ENCODE assay signal across 1 cellular context in the genomic region with DNA sequence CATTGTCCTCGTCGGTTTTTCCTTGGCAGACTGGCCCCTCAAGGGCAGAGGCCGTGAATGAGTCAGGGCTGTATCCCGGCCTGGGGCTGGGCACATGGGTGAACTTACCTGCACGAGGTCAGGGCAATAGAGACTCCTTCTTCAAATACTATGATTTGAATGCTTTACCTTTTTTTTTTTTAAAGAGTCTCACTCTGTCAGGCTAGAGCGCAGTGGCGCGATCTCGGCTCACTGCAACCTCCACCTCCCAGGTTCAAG.
TF ChIP-seq lines count a peak whose summit lies in the region.

No MANE protein-coding gene starts in this region.

TF ChIP-seq in GM12878, 131 proteins besides CTCF, POLR2A, EP300 and RAD21:
- TF ChIP-seq TCF3 (IDR thresholded peaks at IDR 0.05; ENCODE audit: borderline replicate concordance, insufficient read depth, low read depth, low read length) (no peak), MEF2A (IDR thresholded peaks at IDR 0.05; ENCODE audit: insufficient read depth, low read depth, low read length) (no peak), SUZ12 (IDR thresholded peaks at IDR 0.05; ENCODE audit: unreplicated experiment) (no peak), BACH1 (IDR thresholded peaks at IDR 0.05; ENCODE audit: borderline replicate concordance) (no peak), NR2C2 (IDR thresholded peaks at IDR 0.05; ENCODE audit: borderline replicate concordance, control insufficient read depth, insufficient read length, low read depth) (no peak), TAF1 (IDR thresholded peaks at IDR 0.05; ENCODE audit: borderline replicate concordance, low read depth, low read length) (no peak), BCL11A (IDR thresholded peaks at IDR 0.05; ENCODE audit: low read depth, low read length) (no peak), CREM (IDR thresholded peaks at IDR 0.05; ENCODE audit: low read depth) (no peak), SMC3 (IDR thresholded peaks at IDR 0.05; ENCODE audit: borderline replicate concordance, low read length) (no peak), KLF5 (IDR thresholded peaks at IDR 0.05; ENCODE audit: partially characterized antibody) (no peak), JUND (IDR thresholded peaks at IDR 0.05; ENCODE audit: low read depth, low read length) (no peak)
- TF ChIP-seq, protein P1, sequence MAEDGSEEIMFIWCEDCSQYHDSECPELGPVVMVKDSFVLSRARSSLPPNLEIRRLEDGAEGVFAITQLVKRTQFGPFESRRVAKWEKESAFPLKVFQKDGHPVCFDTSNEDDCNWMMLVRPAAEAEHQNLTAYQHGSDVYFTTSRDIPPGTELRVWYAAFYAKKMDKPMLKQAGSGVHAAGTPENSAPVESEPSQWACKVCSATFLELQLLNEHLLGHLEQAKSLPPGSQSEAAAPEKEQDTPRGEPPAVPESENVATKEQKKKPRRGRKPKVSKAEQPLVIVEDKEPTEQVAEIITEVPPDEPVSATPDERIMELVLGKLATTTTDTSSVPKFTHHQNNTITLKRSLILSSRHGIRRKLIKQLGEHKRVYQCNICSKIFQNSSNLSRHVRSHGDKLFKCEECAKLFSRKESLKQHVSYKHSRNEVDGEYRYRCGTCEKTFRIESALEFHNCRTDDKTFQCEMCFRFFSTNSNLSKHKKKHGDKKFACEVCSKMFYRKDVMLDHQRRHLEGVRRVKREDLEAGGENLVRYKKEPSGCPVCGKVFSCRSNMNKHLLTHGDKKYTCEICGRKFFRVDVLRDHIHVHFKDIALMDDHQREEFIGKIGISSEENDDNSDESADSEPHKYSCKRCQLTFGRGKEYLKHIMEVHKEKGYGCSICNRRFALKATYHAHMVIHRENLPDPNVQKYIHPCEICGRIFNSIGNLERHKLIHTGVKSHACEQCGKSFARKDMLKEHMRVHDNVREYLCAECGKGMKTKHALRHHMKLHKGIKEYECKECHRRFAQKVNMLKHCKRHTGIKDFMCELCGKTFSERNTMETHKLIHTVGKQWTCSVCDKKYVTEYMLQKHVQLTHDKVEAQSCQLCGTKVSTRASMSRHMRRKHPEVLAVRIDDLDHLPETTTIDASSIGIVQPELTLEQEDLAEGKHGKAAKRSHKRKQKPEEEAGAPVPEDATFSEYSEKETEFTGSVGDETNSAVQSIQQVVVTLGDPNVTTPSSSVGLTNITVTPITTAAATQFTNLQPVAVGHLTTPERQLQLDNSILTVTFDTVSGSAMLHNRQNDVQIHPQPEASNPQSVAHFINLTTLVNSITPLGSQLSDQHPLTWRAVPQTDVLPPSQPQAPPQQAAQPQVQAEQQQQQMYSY (CRISPR knock-in tag; IDR thresholded peaks at IDR 0.05), result no peak
- TF ChIP-seq, protein P2, sequence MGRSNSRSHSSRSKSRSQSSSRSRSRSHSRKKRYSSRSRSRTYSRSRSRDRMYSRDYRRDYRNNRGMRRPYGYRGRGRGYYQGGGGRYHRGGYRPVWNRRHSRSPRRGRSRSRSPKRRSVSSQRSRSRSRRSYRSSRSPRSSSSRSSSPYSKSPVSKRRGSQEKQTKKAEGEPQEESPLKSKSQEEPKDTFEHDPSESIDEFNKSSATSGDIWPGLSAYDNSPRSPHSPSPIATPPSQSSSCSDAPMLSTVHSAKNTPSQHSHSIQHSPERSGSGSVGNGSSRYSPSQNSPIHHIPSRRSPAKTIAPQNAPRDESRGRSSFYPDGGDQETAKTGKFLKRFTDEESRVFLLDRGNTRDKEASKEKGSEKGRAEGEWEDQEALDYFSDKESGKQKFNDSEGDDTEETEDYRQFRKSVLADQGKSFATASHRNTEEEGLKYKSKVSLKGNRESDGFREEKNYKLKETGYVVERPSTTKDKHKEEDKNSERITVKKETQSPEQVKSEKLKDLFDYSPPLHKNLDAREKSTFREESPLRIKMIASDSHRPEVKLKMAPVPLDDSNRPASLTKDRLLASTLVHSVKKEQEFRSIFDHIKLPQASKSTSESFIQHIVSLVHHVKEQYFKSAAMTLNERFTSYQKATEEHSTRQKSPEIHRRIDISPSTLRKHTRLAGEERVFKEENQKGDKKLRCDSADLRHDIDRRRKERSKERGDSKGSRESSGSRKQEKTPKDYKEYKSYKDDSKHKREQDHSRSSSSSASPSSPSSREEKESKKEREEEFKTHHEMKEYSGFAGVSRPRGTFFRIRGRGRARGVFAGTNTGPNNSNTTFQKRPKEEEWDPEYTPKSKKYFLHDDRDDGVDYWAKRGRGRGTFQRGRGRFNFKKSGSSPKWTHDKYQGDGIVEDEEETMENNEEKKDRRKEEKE (IDR thresholded peaks at IDR 0.05), result no peak
- TF ChIP-seq, protein P3, sequence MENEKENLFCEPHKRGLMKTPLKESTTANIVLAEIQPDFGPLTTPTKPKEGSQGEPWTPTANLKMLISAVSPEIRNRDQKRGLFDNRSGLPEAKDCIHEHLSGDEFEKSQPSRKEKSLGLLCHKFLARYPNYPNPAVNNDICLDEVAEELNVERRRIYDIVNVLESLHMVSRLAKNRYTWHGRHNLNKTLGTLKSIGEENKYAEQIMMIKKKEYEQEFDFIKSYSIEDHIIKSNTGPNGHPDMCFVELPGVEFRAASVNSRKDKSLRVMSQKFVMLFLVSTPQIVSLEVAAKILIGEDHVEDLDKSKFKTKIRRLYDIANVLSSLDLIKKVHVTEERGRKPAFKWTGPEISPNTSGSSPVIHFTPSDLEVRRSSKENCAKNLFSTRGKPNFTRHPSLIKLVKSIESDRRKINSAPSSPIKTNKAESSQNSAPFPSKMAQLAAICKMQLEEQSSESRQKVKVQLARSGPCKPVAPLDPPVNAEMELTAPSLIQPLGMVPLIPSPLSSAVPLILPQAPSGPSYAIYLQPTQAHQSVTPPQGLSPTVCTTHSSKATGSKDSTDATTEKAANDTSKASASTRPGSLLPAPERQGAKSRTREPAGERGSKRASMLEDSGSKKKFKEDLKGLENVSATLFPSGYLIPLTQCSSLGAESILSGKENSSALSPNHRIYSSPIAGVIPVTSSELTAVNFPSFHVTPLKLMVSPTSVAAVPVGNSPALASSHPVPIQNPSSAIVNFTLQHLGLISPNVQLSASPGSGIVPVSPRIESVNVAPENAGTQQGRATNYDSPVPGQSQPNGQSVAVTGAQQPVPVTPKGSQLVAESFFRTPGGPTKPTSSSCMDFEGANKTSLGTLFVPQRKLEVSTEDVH (IDR thresholded peaks at IDR 0.05; ENCODE audit: low read depth, partially characterized antibody), result no peak
- TF ChIP-seq, protein P4, sequence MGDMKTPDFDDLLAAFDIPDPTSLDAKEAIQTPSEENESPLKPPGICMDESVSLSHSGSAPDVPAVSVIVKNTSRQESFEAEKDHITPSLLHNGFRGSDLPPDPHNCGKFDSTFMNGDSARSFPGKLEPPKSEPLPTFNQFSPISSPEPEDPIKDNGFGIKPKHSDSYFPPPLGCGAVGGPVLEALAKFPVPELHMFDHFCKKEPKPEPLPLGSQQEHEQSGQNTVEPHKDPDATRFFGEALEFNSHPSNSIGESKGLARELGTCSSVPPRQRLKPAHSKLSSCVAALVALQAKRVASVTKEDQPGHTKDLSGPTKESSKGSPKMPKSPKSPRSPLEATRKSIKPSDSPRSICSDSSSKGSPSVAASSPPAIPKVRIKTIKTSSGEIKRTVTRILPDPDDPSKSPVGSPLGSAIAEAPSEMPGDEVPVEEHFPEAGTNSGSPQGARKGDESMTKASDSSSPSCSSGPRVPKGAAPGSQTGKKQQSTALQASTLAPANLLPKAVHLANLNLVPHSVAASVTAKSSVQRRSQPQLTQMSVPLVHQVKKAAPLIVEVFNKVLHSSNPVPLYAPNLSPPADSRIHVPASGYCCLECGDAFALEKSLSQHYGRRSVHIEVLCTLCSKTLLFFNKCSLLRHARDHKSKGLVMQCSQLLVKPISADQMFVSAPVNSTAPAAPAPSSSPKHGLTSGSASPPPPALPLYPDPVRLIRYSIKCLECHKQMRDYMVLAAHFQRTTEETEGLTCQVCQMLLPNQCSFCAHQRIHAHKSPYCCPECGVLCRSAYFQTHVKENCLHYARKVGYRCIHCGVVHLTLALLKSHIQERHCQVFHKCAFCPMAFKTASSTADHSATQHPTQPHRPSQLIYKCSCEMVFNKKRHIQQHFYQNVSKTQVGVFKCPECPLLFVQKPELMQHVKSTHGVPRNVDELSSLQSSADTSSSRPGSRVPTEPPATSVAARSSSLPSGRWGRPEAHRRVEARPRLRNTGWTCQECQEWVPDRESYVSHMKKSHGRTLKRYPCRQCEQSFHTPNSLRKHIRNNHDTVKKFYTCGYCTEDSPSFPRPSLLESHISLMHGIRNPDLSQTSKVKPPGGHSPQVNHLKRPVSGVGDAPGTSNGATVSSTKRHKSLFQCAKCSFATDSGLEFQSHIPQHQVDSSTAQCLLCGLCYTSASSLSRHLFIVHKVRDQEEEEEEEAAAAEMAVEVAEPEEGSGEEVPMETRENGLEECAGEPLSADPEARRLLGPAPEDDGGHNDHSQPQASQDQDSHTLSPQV (IDR thresholded peaks at IDR 0.05), result no peak
